In genomic region chr13:32811297-32811800, GRCh38 we compare ENCODE assay signal across 8 cellular contexts.
DNase-seq lines count a peak whose midpoint lies in the region; ATAC-seq and TF ChIP-seq lines count a peak whose summit lies in the region.

No MANE protein-coding gene starts in this region.

- H3K27me3 Mint-ChIP-seq in activated naive CD4-positive, alpha-beta T cell treated with anti-CD3 and anti-CD28 coated beads, Interleukin-2, amount 10 ng/mL, durations not matched to agents 7 days and 5 days: peaks cover 5% of the 10 kb centered on the region
- H3K27me3 Mint-ChIP-seq in T-cell (no peaks in the 10 kb centered on the region), nephron progenitor cell (ENCODE audit: low read depth, poor library complexity) (peaks cover 3% of the 10 kb centered on the region)

- H3K4me3 Mint-ChIP-seq in activated naive CD4-positive, alpha-beta T cell treated with anti-CD3 and anti-CD28 coated beads, Interleukin-2, amount 10 ng/mL, durations not matched to agents 7 days and 5 days: peak overlapping the region; percentile 35
- H3K4me3 Mint-ChIP-seq in T-cell (peak overlapping the region; percentile 35 to 65 (median 60)), nephron progenitor cell (peak overlapping the region; percentile 28)

- H3K27ac Mint-ChIP-seq in activated naive CD4-positive, alpha-beta T cell treated with anti-CD3 and anti-CD28 coated beads, Interleukin-2, amount 10 ng/mL, durations not matched to agents 7 days and 5 days: peak overlapping the region; percentile 86
- H3K27ac Mint-ChIP-seq in T-cell: peak overlapping the region; percentile 41 to 83
- H3K27ac Mint-ChIP-seq in nephron progenitor cell: peak overlapping the region; percentile 85

- H3K9me3 Mint-ChIP-seq in activated naive CD4-positive, alpha-beta T cell treated with anti-CD3 and anti-CD28 coated beads, Interleukin-2, amount 10 ng/mL, durations not matched to agents 7 days and 5 days: peaks cover 20% of the 10 kb centered on the region
- H3K9me3 Mint-ChIP-seq in T-cell (peaks cover 2 to 18% (median 4%) of the 10 kb centered on the region in 3 donors), nephron progenitor cell (peaks cover 51% of the 10 kb centered on the region)

- peak; percentile 58 for DNase-seq in activated naive CD4-positive, alpha-beta T cell treated with anti-CD3 and anti-CD28 coated beads, Interleukin-2, amount 10 ng/mL, durations not matched to agents 7 days and 5 days
- no peak for DNase-seq in activated naive CD4-positive, alpha-beta T cell treated with Interleukin-2 at 50 U/mL for 16 hours
- DNase-seq in T-cell: peak in 10 of 34 experiments; percentile 3 to 24 (median 6)
- peak; percentile 26 for DNase-seq in nephron progenitor cell
- no peak for DNase-seq in NCI-H510A treated with DMSO at 0.1 percent for 48 hours (lab: John Stamatoyannopoulos, UW)
- no peak for DNase-seq in NCI-H510A (lab: John Stamatoyannopoulos, UW)

- H3K4me1 Mint-ChIP-seq in activated naive CD4-positive, alpha-beta T cell treated with anti-CD3 and anti-CD28 coated beads, Interleukin-2, amount 10 ng/mL, durations not matched to agents 7 days and 5 days: peaks cover 24% of the 10 kb centered on the region
- H3K4me1 Mint-ChIP-seq in T-cell: peaks cover 14 to 17% (median 16%) of the 10 kb centered on the region in 3 donors
- H3K4me1 Mint-ChIP-seq in nephron progenitor cell: peaks cover 13% of the 10 kb centered on the region

- CTCF ChIA-PET in activated naive CD4-positive, alpha-beta T cell treated with anti-CD3 and anti-CD28 coated beads, Interleukin-2, amount 10 ng/mL, durations not matched to agents 7 days and 5 days (lab: Charles Lee): interaction anchor here (0.8 kb wide), 1 partner anchor 131 kb away, joined by 3 read pairs; no protein-coding TSS in a partner anchor
- CTCF ChIA-PET in T-cell (lab: Charles Lee): no interaction called here

- POLR2A ChIA-PET in T-cell (lab: Charles Lee): no interaction called here

- H3K36me3 Mint-ChIP-seq in activated naive CD4-positive, alpha-beta T cell treated with anti-CD3 and anti-CD28 coated beads, Interleukin-2, amount 10 ng/mL, durations not matched to agents 7 days and 5 days: peaks cover 8% of the 10 kb centered on the region
- H3K36me3 Mint-ChIP-seq in T-cell (no peaks in the 10 kb centered on the region), nephron progenitor cell (ENCODE audit: low read depth) (peaks cover 4% of the 10 kb centered on the region)

- no peak for TF ChIP-seq CTCF in nephron progenitor cell (IDR thresholded peaks at IDR 0.05)

- peak; percentile 62 for ATAC-seq in HG02938 (IDR thresholded peaks at IDR 0.05; ENCODE audit: unreplicated experiment)
- peak; percentile 50 to 80 (median 67) for ATAC-seq in T-cell (replicated peaks in 1 of 4)
- no peak for ATAC-seq in GM19035 (IDR thresholded peaks at IDR 0.05; ENCODE audit: unreplicated experiment)

Comparison
In these comparisons a context has a peak if more than half of its experiments do, and no peak if none do; other contexts are left out.
1. DNase-seq: peak in activated naive CD4-positive, alpha-beta T cell treated with anti-CD3 and anti-CD28 coated beads, Interleukin-2, amount 10 ng/mL, durations not matched to agents 7 days and 5 days (single experiment) and nephron progenitor cell (single experiment); none in activated naive CD4-positive, alpha-beta T cell treated with Interleukin-2 at 50 U/mL for 16 hours (single experiment), NCI-H510A treated with DMSO at 0.1 percent for 48 hours (single experiment) and NCI-H510A (single experiment).
2. Peak in every context shown above with its lines, with median percentiles within 50 percentile points of each other: H3K27ac Mint-ChIP-seq and H3K4me3 Mint-ChIP-seq.